ENCODE assay signal across 8 cellular contexts in the genomic region with DNA sequence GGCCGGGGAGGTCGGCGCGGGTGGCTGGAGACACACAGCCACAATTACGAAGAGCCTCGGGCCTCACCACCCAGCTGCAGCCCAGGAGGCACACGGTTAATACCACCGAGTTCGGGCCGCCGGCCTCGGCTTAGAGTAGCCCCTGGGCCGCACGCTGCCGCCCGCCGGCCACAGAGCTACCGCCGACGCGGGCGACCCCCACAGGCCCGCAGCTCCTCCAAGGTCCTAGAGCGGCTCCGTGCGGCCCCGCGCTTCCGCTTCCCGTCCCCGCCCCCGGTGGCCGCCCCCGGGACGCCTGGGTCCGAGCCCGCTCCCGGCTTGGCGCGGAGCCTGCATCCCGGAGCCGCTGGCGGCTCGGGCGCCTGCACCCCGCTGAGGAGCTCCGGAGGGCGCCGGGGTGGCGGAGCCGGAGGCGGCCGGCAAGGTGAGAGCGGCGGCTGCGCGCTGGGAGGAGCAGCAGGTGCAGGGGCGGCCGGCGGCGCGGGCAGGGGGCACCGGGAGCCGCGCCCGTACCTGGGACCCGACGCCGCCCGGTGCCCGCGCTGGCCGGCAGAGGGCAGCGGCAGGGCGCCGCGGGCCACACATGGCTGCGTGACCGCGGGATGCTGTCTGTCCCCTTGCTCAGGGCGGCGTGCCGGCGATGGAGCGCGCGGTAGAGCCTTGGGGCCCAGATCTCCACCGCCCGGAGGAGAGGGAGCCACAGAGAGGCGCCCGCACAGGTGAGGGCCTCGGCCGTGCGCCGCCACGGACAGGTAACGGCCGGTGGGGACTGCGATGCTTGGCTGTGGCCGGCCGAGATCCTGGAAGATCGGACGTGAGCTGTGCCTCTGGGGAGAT.
DNase-seq lines count a peak whose midpoint lies in the region; ATAC-seq lines count a peak whose summit lies in the region.

A gene (plus strand): TSS at position 266 of the 837 bp plus-strand sequence. CDS start 375 bp downstream, at position 641.

- DNase-seq in AG08395 (ENCODE audit: low spot score): peak; percentile 89
- DNase-seq in NCI-H226: peak; percentile 77
- DNase-seq in activated CD4-positive, CD25-positive, alpha-beta regulatory T cell (lab: John Stamatoyannopoulos, UW): peak in 3 of 4 experiments; percentile 26 to 35 (median 35)
- DNase-seq in cortex of kidney (lab: John Stamatoyannopoulos, UW): peak; percentile 29
- peak; percentile 93 for DNase-seq in kidney tubule cell (ENCODE audit: low spot score)
- peak; percentile 76 for DNase-seq in stimulated activated CD4-positive, alpha-beta T cell treated with anti-CD3 and anti-CD28 coated beads, Interleukin-15, amount 100 ng/mL, for 24 hours

- ATAC-seq in GM18520 (IDR thresholded peaks at IDR 0.05; ENCODE audit: unreplicated experiment) (peak; percentile 54), HG03135 (IDR thresholded peaks at IDR 0.05; ENCODE audit: unreplicated experiment) (peak; percentile 52)

Comparison
In these comparisons a context has a peak if more than half of its experiments do, and no peak if none do; other contexts are left out.
1. Peak in every context shown above with its lines: DNase-seq and ATAC-seq.
2. DNase-seq: peak in every context shown above with its lines; median percentile 93 in kidney tubule cell; 89 in AG08395; 77 in NCI-H226; 76 in stimulated activated CD4-positive, alpha-beta T cell treated with anti-CD3 and anti-CD28 coated beads, Interleukin-15, amount 100 ng/mL, for 24 hours; 35 in activated CD4-positive, CD25-positive, alpha-beta regulatory T cell; 29 in cortex of kidney.